Comparison of ENCODE assay signal across 8 cellular contexts in genomic region chr11:102453286-102453797, GRCh38.
A peak's percentile ranks its signal among the peaks of the same experiment; 100 is the strongest.
DNase-seq lines count a peak whose midpoint lies in the region; ATAC-seq and TF ChIP-seq lines count a peak whose summit lies in the region.

No MANE protein-coding gene starts in this region.

- H3K27me3 Mint-ChIP-seq in effector memory CD8-positive, alpha-beta T cell: no peaks in the 10 kb centered on the region
- no peaks in the 10 kb centered on the region for H3K27me3 Mint-ChIP-seq in nephron (ENCODE audit: low read depth)

- peak overlapping the region; percentile 95 to 99 for H3K27ac Mint-ChIP-seq in effector memory CD8-positive, alpha-beta T cell
- peak overlapping the region; percentile 98 to 99 (median 99) for H3K27ac Mint-ChIP-seq in nephron

- no peak for ATAC-seq in effector memory CD8-positive, alpha-beta T cell (replicated peaks)
- ATAC-seq in GM19351 (IDR thresholded peaks at IDR 0.05; ENCODE audit: unreplicated experiment) (no peak), HG03342 (IDR thresholded peaks at IDR 0.05; ENCODE audit: unreplicated experiment) (no peak)

- DNase-seq in NCI-H748 (lab: John Stamatoyannopoulos, UW; ENCODE audit: unreplicated experiment) (peak; percentile 59), NCI-H748 treated with DMSO at 0.1 percent for 48 hours (lab: John Stamatoyannopoulos, UW) (no peak), RPMI8226 (peak; percentile 36), NCI-H2081 (lab: John Stamatoyannopoulos, UW) (no peak)
- DNase-seq in effector memory CD8-positive, alpha-beta T cell: no peak

- H3K4me3 Mint-ChIP-seq in effector memory CD8-positive, alpha-beta T cell: peak overlapping the region; percentile 94 to 98
- H3K4me3 Mint-ChIP-seq in nephron: peak overlapping the region; percentile 99

- no peaks in the 10 kb centered on the region for H3K9me3 Mint-ChIP-seq in effector memory CD8-positive, alpha-beta T cell
- no peaks in the 10 kb centered on the region for H3K9me3 Mint-ChIP-seq in nephron

- peaks cover 15% of the 10 kb centered on the region for H3K36me3 Mint-ChIP-seq in effector memory CD8-positive, alpha-beta T cell (ENCODE audit: insufficient read depth)
- no peaks in the 10 kb centered on the region for H3K36me3 Mint-ChIP-seq in nephron (ENCODE audit: low read depth)

- peaks cover 34 to 57% of the 10 kb centered on the region in 2 donors for H3K4me1 Mint-ChIP-seq in effector memory CD8-positive, alpha-beta T cell (ENCODE audit: low read depth in 2 of 2)
- peaks cover 38% of the 10 kb centered on the region for H3K4me1 Mint-ChIP-seq in nephron

- no peak for TF ChIP-seq CTCF in nephron (IDR thresholded peaks at IDR 0.05; ENCODE audit: unreplicated experiment in 3 of 3)

Comparison
In these comparisons a context has a peak if more than half of its experiments do, and no peak if none do; other contexts are left out.
1. DNase-seq: peak in NCI-H748 (single experiment) and RPMI8226 (single experiment); none in NCI-H748 treated with DMSO at 0.1 percent for 48 hours (single experiment), effector memory CD8-positive, alpha-beta T cell (0 of 3) and NCI-H2081 (0 of 2).